17 cellular contexts compared by ENCODE assay signal in genomic region chr20:19265646-19266374, GRCh38. TPM values are rescaled to one million over a fixed set of nuclear protein-coding genes. Genes with fewer than 3 reads are reported as not detected.
A peak's percentile ranks its signal among the peaks of the same experiment; 100 is the strongest.
DNase-seq lines count a peak whose midpoint lies in the region; ATAC-seq, FAIRE-seq and TF ChIP-seq lines count a peak whose summit lies in the region.
"Had no signal": no experiment of that assay in that cellular context is flagged by ENCODE, and none has a peak within 500 bp of the region (broad histone marks: within the 10 kb centered on the region; RNA-seq: fewer than 3 reads in every experiment).

No MANE protein-coding gene starts in this region.

- peaks cover 17% of the 10 kb centered on the region for H3K4me1 Mint-ChIP-seq in MCF 10A (ENCODE audit: insufficient read depth, unreplicated experiment)
- H3K4me1 Mint-ChIP-seq: stimulated activated memory B cell treated with anti-CD40 and anti-IgM and Interleukin-4, amounts not matched to agents 10 μg/mL and 1 μg/mL and 100 μg/mL, for 72 hours had no signal

- TF ChIP-seq RAD21 in K562 (CRISPR knock-in tag; conservative IDR thresholded peaks at IDR 0.05 in 1 of 2, IDR thresholded peaks at IDR 0.05 in 1 of 2), result no peak

- POLR2A ChIA-PET in MCF 10A (lab: Yijun Ruan, JAX) (interaction anchor here (0.6 kb wide), 1 partner anchor 1507 kb away, joined by 3 read pairs; no protein-coding TSS in a partner anchor), K562 (lab: Yijun Ruan, JAX) (no interaction called here)

- H3K4me3 Mint-ChIP-seq in MCF 10A (ENCODE audit: unreplicated experiment), result no peak overlapping the region
- H3K4me3 Mint-ChIP-seq: stimulated activated memory B cell treated with anti-CD40 and anti-IgM and Interleukin-4, amounts not matched to agents 10 μg/mL and 1 μg/mL and 100 μg/mL, for 72 hours; type B pancreatic cell had no signal

- DNase-seq in MCF 10A (ENCODE audit: unreplicated experiment), result peak; percentile 23
- no peak for DNase-seq in mammary epithelial cell
- peak; percentile 5 to 39 (median 20) for DNase-seq in K562 (ENCODE audit: extremely low read depth in 1 of 4, low spot score in 3 of 4)
- DNase-seq in small intestine, result peak; percentile 23
- DNase-seq in HAP-1 (ENCODE audit: low spot score in 2 of 2), result no peak
- DNase-seq in activated CD4-positive, CD25-positive, alpha-beta regulatory T cell treated with anti-CD3 and anti-CD28 coated beads, Interleukin-2, amount 50 U/mL, for 72 hours, result no peak
- DNase-seq: activated CD4-positive, alpha-beta T cell treated with anti-CD3 and anti-CD28 coated beads, Interleukin-2, amount 50 U/mL, for 48 hours; adrenal gland; cerebellar nuclear complex; Kasumi-1; NCI-H2029 treated with DMSO at 0.1 percent for 48 hours; ovary; SHP77 had no signal

- intact Hi-C loops in MCF 10A (cut with micrococcal nuclease) (no loop called here), mammary epithelial cell (cut with micrococcal nuclease) (no loop called here), K562 (cut with micrococcal nuclease) (no loop called here)

- no peak overlapping the region for H2AFZ ChIP-seq in mammary epithelial cell (ENCODE audit: low read depth, low read length)
- no peak overlapping the region for H2AFZ ChIP-seq in K562 (ENCODE audit: low read depth, low read length)

- H3K9ac ChIP-seq in mammary epithelial cell (ENCODE audit: insufficient read depth, low read length), result no peak overlapping the region
- H3K9ac ChIP-seq in K562 (ENCODE audit: insufficient read depth in 1 of 2, low read depth in 2 of 2, low read length in 2 of 2), result no peak overlapping the region

- no peaks in the 10 kb centered on the region for H3K27me3 Mint-ChIP-seq in MCF 10A (ENCODE audit: insufficient read depth, unreplicated experiment)
- H3K27me3 Mint-ChIP-seq: type B pancreatic cell had no signal

- no peak for TF ChIP-seq EP300 in K562 (IDR thresholded peaks at IDR 0.05; ENCODE audit: low read length)

- TF ChIP-seq CTCF in MCF 10A (IDR thresholded peaks at IDR 0.05; ENCODE audit: unreplicated experiment), result no peak
- no peak for TF ChIP-seq CTCF in mammary epithelial cell (conservative IDR thresholded peaks at IDR 0.05 in 1 of 2, IDR thresholded peaks at IDR 0.05 in 1 of 2; ENCODE audit: extremely low read depth in 1 of 2, insufficient read depth in 1 of 2, low read depth in 1 of 2, low read length in 2 of 2)
- TF ChIP-seq CTCF in K562 (IDR thresholded peaks at IDR 0.05 in 2 of 3, conservative IDR thresholded peaks at IDR 0.05 in 1 of 3; ENCODE audit: insufficient read depth in 2 of 3, low read depth in 1 of 3, low read length in 3 of 3), result no peak

- H3K79me2 ChIP-seq in mammary epithelial cell (ENCODE audit: insufficient read depth, low read length), result no peaks in the 10 kb centered on the region
- no peaks in the 10 kb centered on the region for H3K79me2 ChIP-seq in K562 (ENCODE audit: control insufficient read depth, insufficient read depth, low read length)

- no peaks in the 10 kb centered on the region for H3K9me1 ChIP-seq in K562 (ENCODE audit: control insufficient read depth, insufficient read depth, low read length)

- H3K36me3 ChIP-seq in mammary epithelial cell (ENCODE audit: insufficient read depth, low read length) (no peaks in the 10 kb centered on the region), K562 (ENCODE audit: control insufficient read depth, insufficient read depth, low read length) (no peaks in the 10 kb centered on the region), small intestine (ENCODE audit: control insufficient read depth in 2 of 2, insufficient read depth in 2 of 2, low read length in 2 of 2) (no peaks in the 10 kb centered on the region), HAP-1 (replicated peaks) (no peaks in the 10 kb centered on the region)
- H3K36me3 ChIP-seq: adrenal gland, ovary had no signal

- FAIRE-seq in K562 (lab: Jason Lieb, UNC), result no peak
- FAIRE-seq in small intestine (lab: Jason Lieb, UNC), result no peak

- H3K36me3 Mint-ChIP-seq in MCF 10A (ENCODE audit: insufficient read depth, unreplicated experiment), result no peaks in the 10 kb centered on the region
- H3K36me3 Mint-ChIP-seq: stimulated activated memory B cell treated with anti-CD40 and anti-IgM and Interleukin-4, amounts not matched to agents 10 μg/mL and 1 μg/mL and 100 μg/mL, for 72 hours; type B pancreatic cell had no signal

- H4K20me1 ChIP-seq in mammary epithelial cell (ENCODE audit: insufficient read depth, low read length) (no peaks in the 10 kb centered on the region), K562 (replicated peaks; ENCODE audit: control insufficient read depth, insufficient read depth, low read length) (no peaks in the 10 kb centered on the region)

- no peak overlapping the region for H3K4me2 ChIP-seq in mammary epithelial cell (ENCODE audit: insufficient read depth, low read depth, low read length)
- H3K4me2 ChIP-seq in K562 (ENCODE audit: insufficient read depth, low read length), result no peak overlapping the region

- in situ Hi-C loops in mammary epithelial cell (cut with MboI; ENCODE audit: low sequenced_read_pairs in 2 of 2), result no loop called here
- in situ Hi-C loops in K562 (cut with MboI), result no loop called here
- in situ Hi-C loops in HAP-1 (cut with MboI; ENCODE audit: low sequenced_read_pairs), result no loop called here

- no peaks in the 10 kb centered on the region for H3K9me3 Mint-ChIP-seq in MCF 10A (ENCODE audit: unreplicated experiment)
- H3K9me3 Mint-ChIP-seq: stimulated activated memory B cell treated with anti-CD40 and anti-IgM and Interleukin-4, amounts not matched to agents 10 μg/mL and 1 μg/mL and 100 μg/mL, for 72 hours; type B pancreatic cell had no signal

- dilution Hi-C loops in mammary epithelial cell (cut with HindIII; ENCODE audit: low sequenced_read_pairs), result no loop called here

- H3K27me3 ChIP-seq in mammary epithelial cell (ENCODE audit: insufficient read depth, low read length) (no peaks in the 10 kb centered on the region), K562 (ENCODE audit: control insufficient read depth in 2 of 2, insufficient read depth in 2 of 2, low read length in 2 of 2) (no peaks in the 10 kb centered on the region), small intestine (ENCODE audit: control insufficient read depth in 2 of 2, insufficient read depth in 2 of 2, low read length in 2 of 2) (no peaks in the 10 kb centered on the region), HAP-1 (ENCODE audit: low read depth) (no peaks in the 10 kb centered on the region)
- H3K27me3 ChIP-seq: adrenal gland, ovary had no signal

- no peak for TF ChIP-seq POLR2A in K562 (conservative IDR thresholded peaks at IDR 0.05)

- H3K9me3 ChIP-seq in mammary epithelial cell (replicated peaks; ENCODE audit: insufficient read depth, low read length) (peaks cover 3% of the 10 kb centered on the region), K562 (replicated peaks; ENCODE audit: control insufficient read depth, insufficient read depth, low read depth, low read length) (no peaks in the 10 kb centered on the region), small intestine (ENCODE audit: control insufficient read depth, low read depth) (no peaks in the 10 kb centered on the region), HAP-1 (no peaks in the 10 kb centered on the region)
- H3K9me3 ChIP-seq: adrenal gland, ovary had no signal

- CTCF ChIA-PET in MCF 10A (lab: Yijun Ruan, JAX), result interaction anchor here (0.5 to 1.3 kb wide), 2 partner anchors 13 to 671 kb away, joined by 3 to 4 read pairs; no protein-coding TSS in a partner anchor
- CTCF ChIA-PET in mammary epithelial cell (lab: Charles Lee; ENCODE audit: low non-redundant PET), result no interaction called here
- CTCF ChIA-PET in K562 (lab: Yijun Ruan, JAX; ENCODE audit: low intra/inter-chr PET ratio), result no interaction called here

- BruUV-seq in MCF 10A (replicated peaks; lab: Mats Ljungman, UMichigan), result no TSS peak
- BruUV-seq in mammary epithelial cell (replicated peaks; lab: Mats Ljungman, UMichigan), result no TSS peak
- no TSS peak for BruUV-seq in K562 (replicated peaks; lab: Mats Ljungman, UMichigan)

- no peak overlapping the region for H3K27ac Mint-ChIP-seq in MCF 10A (ENCODE audit: low read depth, unreplicated experiment)
- H3K27ac Mint-ChIP-seq: stimulated activated memory B cell treated with anti-CD40 and anti-IgM and Interleukin-4, amounts not matched to agents 10 μg/mL and 1 μg/mL and 100 μg/mL, for 72 hours; type B pancreatic cell had no signal

- 48% methylated on average over 3 of the region's 3 CpGs for WGBS in mammary epithelial cell (ENCODE audit: low coverage, missing lambda C conversion rate)
- WGBS in K562 (ENCODE audit: insufficient coverage, low coverage, missing lambda C conversion rate), result 0% methylated on average over 2 of the region's 3 CpGs
- 42 to 78% (median 56%) methylated on average over 3 of the region's 3 CpGs for WGBS in small intestine, 3 donors

- ATAC-seq in HG03280 (IDR thresholded peaks at IDR 0.05; ENCODE audit: unreplicated experiment) (peak; percentile 65), K562 (no peak), GM18909 (IDR thresholded peaks at IDR 0.05; ENCODE audit: poor library complexity, unreplicated experiment) (no peak)
- ATAC-seq: stimulated activated memory B cell treated with anti-CD40 and anti-IgM and Interleukin-4, amounts not matched to agents 10 μg/mL and 1 μg/mL and 100 μg/mL, for 72 hours had no signal

- H3K27ac ChIP-seq in mammary epithelial cell (ENCODE audit: insufficient read depth, low read depth, low read length) (no peak overlapping the region), K562 (ENCODE audit: extremely low read depth, low read depth, low read length) (no peak overlapping the region), small intestine (ENCODE audit: low read depth in 1 of 2, low read length in 1 of 2) (no peak overlapping the region)
- H3K27ac ChIP-seq: adrenal gland had no signal

- no peaks in the 10 kb centered on the region for H3K4me1 ChIP-seq in mammary epithelial cell (ENCODE audit: insufficient read depth, low read length)
- H3K4me1 ChIP-seq in K562 (replicated peaks in 1 of 2; ENCODE audit: control insufficient read depth in 2 of 2, insufficient read depth in 2 of 2, low read length in 2 of 2), result no peaks in the 10 kb centered on the region
- H3K4me1 ChIP-seq in small intestine (ENCODE audit: control insufficient read depth in 2 of 2, insufficient read depth in 1 of 2, low read depth in 1 of 2, low read length in 1 of 2), result peaks cover 0 to 2% of the 10 kb centered on the region in 2 donors
- no peaks in the 10 kb centered on the region for H3K4me1 ChIP-seq in HAP-1

- no peak overlapping the region for H3K4me3 ChIP-seq in mammary epithelial cell (replicated peaks in 1 of 3; ENCODE audit: insufficient read depth in 1 of 3, low read depth in 2 of 3, low read length in 3 of 3)
- no peak overlapping the region for H3K4me3 ChIP-seq in K562
- no peak overlapping the region for H3K4me3 ChIP-seq in small intestine (ENCODE audit: low read depth in 1 of 2, low read length in 2 of 2)
- no peak overlapping the region for H3K4me3 ChIP-seq in HAP-1
- H3K4me3 ChIP-seq: adrenal gland, ovary had no signal

RNA-seq across cellular contexts. Expression of gene SLC24A3, which starts 53.4 kb away (rescaled TPM):
- total RNA-seq in MCF 10A (2022) (not detected in 2 replicates), mammary epithelial cell (under 1 TPM in 1 of 2 donors, not detected in 1; 0.17 TPM), K562 (2014; rRNA removed) (not detected in 2 replicates), K562 (2014; rRNA removed; fragmentation: Illumina TruSeq; extraction: Trizol) (not detected in 2 replicates), K562 (2015; rRNA removed; fragmentation: Illumina TruSeq; extraction: Trizol) (not detected in 2 replicates), K562 (2021) (not detected in 2 replicates)
- polyA plus RNA-seq in mammary epithelial cell (not detected), K562 (2011; rRNA removed) (not detected in 2 replicates), K562 (2014; fragmentation: Illumina TruSeq; extraction: Trizol) (not detected in 2 replicates), K562 (2014; fragmentation: Nextera tagmentation; extraction: Ambion mirVana) (not detected), K562 (2014; rRNA removed) (not detected in 2 replicates), small intestine (1 to 10 TPM in 2 of 3 donors, not detected in 1; 1.6 to 4.0 TPM)
- not detected for polyA minus RNA-seq in mammary epithelial cell
- total RNA-seq in K562 (2011; cell fraction: chromatin; rRNA removed; ENCODE audit: low replicate concordance), result not detected in 2 replicates
- not detected in 2 replicates for total RNA-seq in K562 (2011; cell fraction: nucleolus; rRNA removed)
- not detected in 2 replicates for total RNA-seq in K562 (2011; cell fraction: nucleoplasm; rRNA removed)
- not detected in 2 replicates for polyA plus RNA-seq in K562 (2011; cell fraction: cytosol; rRNA removed)
- polyA plus RNA-seq in K562 (2011; cell fraction: nucleus; rRNA removed), result not detected in 2 replicates
- polyA plus RNA-seq in K562 (2012), result not detected in 2 replicates
- not detected in 2 replicates for polyA minus RNA-seq in K562 (2011; rRNA and poly(A)+ RNA removed)
- not detected in 2 replicates for polyA minus RNA-seq in K562 (2011; cell fraction: cytosol; rRNA and poly(A)+ RNA removed)
- polyA minus RNA-seq in K562 (2011; cell fraction: nucleus; rRNA and poly(A)+ RNA removed), result not detected in 2 replicates

Comparison
In these comparisons a context has a peak if more than half of its experiments do, and no peak if none do; other contexts are left out.
1. DNase-seq: peak in MCF 10A (single experiment), K562 (4 of 4) and small intestine (single experiment); none in mammary epithelial cell (single experiment), HAP-1 (0 of 2) and activated CD4-positive, CD25-positive, alpha-beta regulatory T cell treated with anti-CD3 and anti-CD28 coated beads, Interleukin-2, amount 50 U/mL, for 72 hours (single experiment).